ENCODE assay signal across 16 cellular contexts in the genomic region with DNA sequence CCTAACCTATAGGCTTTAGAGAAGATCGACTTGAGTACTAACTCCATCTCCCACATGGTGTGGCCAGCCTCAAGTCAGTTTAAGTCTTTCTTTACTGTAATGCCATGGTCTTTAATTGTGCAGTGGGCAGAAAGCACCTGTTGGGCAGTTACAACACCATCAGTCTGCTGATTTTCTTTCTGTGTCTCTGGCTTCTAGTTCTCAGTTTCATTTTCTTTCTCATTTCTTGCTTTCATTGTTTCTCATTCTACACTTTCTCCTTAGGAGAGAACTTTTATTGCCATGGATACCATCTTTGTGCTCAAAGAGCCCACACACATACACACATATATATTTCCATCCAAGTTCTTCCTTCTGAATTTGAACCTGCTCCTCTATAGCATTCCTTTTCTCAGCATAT.
A peak's percentile ranks its signal among the peaks of the same experiment; 100 is the strongest.
DNase-seq lines count a peak whose midpoint lies in the region; ATAC-seq, FAIRE-seq and TF ChIP-seq lines count a peak whose summit lies in the region.
"Had no signal": no experiment of that assay in that cellular context is flagged by ENCODE, and none has a peak within 500 bp of the region (broad histone marks: within the 10 kb centered on the region; RNA-seq: fewer than 3 reads in every experiment).

No MANE protein-coding gene starts in this region.

- no peaks in the 10 kb centered on the region for H3K9me3 ChIP-seq in CD8-positive, alpha-beta memory T cell (ENCODE audit: low read length)

- H3K36me3 ChIP-seq in CD8-positive, alpha-beta memory T cell (ENCODE audit: insufficient read depth, low read length), result no peaks in the 10 kb centered on the region

- H3K4me3 Mint-ChIP-seq in CD8-positive, alpha-beta memory T cell, result no peak overlapping the region
- H3K4me3 Mint-ChIP-seq: effector memory CD8-positive, alpha-beta T cell had no signal

- peaks cover 0 to 10% of the 10 kb centered on the region in 2 donors for H3K27me3 Mint-ChIP-seq in CD8-positive, alpha-beta memory T cell

- H3K27ac ChIP-seq in CD8-positive, alpha-beta memory T cell (ENCODE audit: low read depth, low read length), result no peak overlapping the region
- H3K27ac ChIP-seq: C4-2B, SK-N-MC had no signal

- no peaks in the 10 kb centered on the region for H3K27me3 ChIP-seq in CD8-positive, alpha-beta memory T cell (ENCODE audit: insufficient read depth, low read length, poor library complexity, severe bottlenecking)

- H3K4me3 ChIP-seq in CD8-positive, alpha-beta memory T cell (ENCODE audit: low read length), result no peak overlapping the region
- H3K4me3 ChIP-seq: SK-N-MC had no signal

- no peak for FAIRE-seq in GM12892 (lab: Jason Lieb, UNC)

- no peaks in the 10 kb centered on the region for H3K9me3 Mint-ChIP-seq in CD8-positive, alpha-beta memory T cell
- H3K9me3 Mint-ChIP-seq: effector memory CD8-positive, alpha-beta T cell had no signal

- no peak for TF ChIP-seq POLR2A in GM12892 (IDR thresholded peaks at IDR 0.05; ENCODE audit: low read depth, low read length)

- peaks cover 4 to 8% (median 5%) of the 10 kb centered on the region in 3 donors for H3K4me1 Mint-ChIP-seq in CD8-positive, alpha-beta memory T cell

- peak; percentile 98 for ATAC-seq in GM19395 (IDR thresholded peaks at IDR 0.05; ENCODE audit: unreplicated experiment)
- peak; percentile 92 for ATAC-seq in HG02798 (IDR thresholded peaks at IDR 0.05; ENCODE audit: poor library complexity, unreplicated experiment)
- ATAC-seq in HG03469 (IDR thresholded peaks at IDR 0.05; ENCODE audit: unreplicated experiment), result peak; percentile 96
- ATAC-seq: effector memory CD8-positive, alpha-beta T cell had no signal

- no peaks in the 10 kb centered on the region for H3K4me1 ChIP-seq in CD8-positive, alpha-beta memory T cell (ENCODE audit: insufficient read depth, low read length)

- CTCF ChIA-PET in CD8-positive, alpha-beta memory T cell (lab: Charles Lee), result no interaction called here

- H3K36me3 Mint-ChIP-seq in CD8-positive, alpha-beta memory T cell, result peaks cover 0 to 4% (median 0%) of the 10 kb centered on the region in 3 donors

- DNase-seq in GM12892 (ENCODE audit: insufficient read length), result peak; percentile 0
- no peak for DNase-seq in NCI-H1417 (lab: John Stamatoyannopoulos, UW)
- DNase-seq in CD8-positive, alpha-beta memory T cell, result no peak
- DNase-seq in amniotic stem cell (lab: John Stamatoyannopoulos, UW), result no peak
- no peak for DNase-seq in stimulated activated CD4-positive, alpha-beta T cell treated with anti-CD3 and anti-CD28 coated beads, Interleukin-15, amount 100 ng/mL, for 24 hours
- DNase-seq: activated CD4-positive, alpha-beta T cell treated with anti-CD3 and anti-CD28 coated beads for 4 hours; effector memory CD8-positive, alpha-beta T cell; hippocampal formation; IMR-90; NCI-H510A; retina had no signal

- H3K27ac Mint-ChIP-seq in CD8-positive, alpha-beta memory T cell, result no peak overlapping the region
- H3K27ac Mint-ChIP-seq: effector memory CD8-positive, alpha-beta T cell had no signal

- POLR2A ChIA-PET in CD8-positive, alpha-beta memory T cell (lab: Charles Lee), result no interaction called here
